In genomic region chr7:12407652-12408051, GRCh38 we compare ENCODE assay signal across 1 cellular context. TPM values are rescaled to one million over a fixed set of nuclear protein-coding genes. Genes with fewer than 3 reads are reported as not detected.
"Had no signal": no experiment of that assay in that cellular context is flagged by ENCODE, and none has a peak within 500 bp of the region (broad histone marks: within the 10 kb centered on the region; RNA-seq: fewer than 3 reads in every experiment).

No MANE protein-coding gene starts in this region.

RNA-seq across cellular contexts. Expression of gene VWDE, which starts 4.0 kb away (rescaled TPM):
- total RNA-seq: subcutaneous adipose tissue had no signal
